ENCODE assay signal across 8 cellular contexts in genomic region chr12:15629108-15629507, GRCh38.
DNase-seq lines count a peak whose midpoint lies in the region; ATAC-seq, FAIRE-seq and TF ChIP-seq lines count a peak whose summit lies in the region.

No MANE protein-coding gene starts in this region.

- ATAC-seq in GM18498 (IDR thresholded peaks at IDR 0.05; ENCODE audit: unreplicated experiment) (no peak), natural killer cell (no peak)

- DNase-seq in ELF-1 (ENCODE audit: low read depth, low spot score) (peak; percentile 46), HK-2 (ENCODE audit: unreplicated experiment) (peak; percentile 24), medulla oblongata (ENCODE audit: extremely low spot score) (peak; percentile 59), natural killer cell (no peak), GM12891 (ENCODE audit: insufficient read length, low spot score) (no peak), DMS79 treated with DMSO at 0.1 percent for 48 hours (lab: John Stamatoyannopoulos, UW) (no peak)

- no peaks in the 10 kb centered on the region for H3K36me3 Mint-ChIP-seq in natural killer cell

- no peak overlapping the region for H3K27ac Mint-ChIP-seq in natural killer cell

- no peak for TF ChIP-seq CTCF in natural killer cell (IDR thresholded peaks at IDR 0.05)

- H3K4me3 Mint-ChIP-seq in natural killer cell = no peak overlapping the region

- FAIRE-seq in colon (lab: Jason Lieb, UNC) = peak; percentile 14
- FAIRE-seq in GM12891 (lab: Jason Lieb, UNC) = no peak

- H3K4me1 Mint-ChIP-seq in natural killer cell = no peaks in the 10 kb centered on the region

- H3K9me3 Mint-ChIP-seq in natural killer cell = no peaks in the 10 kb centered on the region

- no peak for TF ChIP-seq POLR2A in GM12891 (IDR thresholded peaks at IDR 0.05; ENCODE audit: low read depth, low read length)

- peaks cover 0 to 4% of the 10 kb centered on the region in 2 donors for H3K27me3 Mint-ChIP-seq in natural killer cell (ENCODE audit: low read depth in 2 of 2)

- intact Hi-C loops in natural killer cell (cut with micrococcal nuclease) = no loop called here

TF ChIP-seq in GM12891, 5 proteins besides CTCF, POLR2A, EP300 and RAD21:
- TF ChIP-seq TAF1 (IDR thresholded peaks at IDR 0.05; ENCODE audit: low read depth, low read length) (no peak), POLR2AphosphoS5 (IDR thresholded peaks at IDR 0.05; ENCODE audit: low read depth, low read length) (no peak), PAX5 (IDR thresholded peaks at IDR 0.05; ENCODE audit: insufficient read depth, low read length, severe bottlenecking) (no peak), POU2F2 (IDR thresholded peaks at IDR 0.05; ENCODE audit: low read depth, low read length) (no peak), SPI1 (IDR thresholded peaks at IDR 0.05; ENCODE audit: low read depth, low read length) (no peak)

Comparison
In these comparisons a context has a peak if more than half of its experiments do, and no peak if none do; other contexts are left out.
1. DNase-seq: peak in ELF-1 (single experiment), HK-2 (single experiment) and medulla oblongata (single experiment); none in natural killer cell (single experiment), GM12891 (single experiment) and DMS79 treated with DMSO at 0.1 percent for 48 hours (single experiment).